Comparison of ENCODE assay signal across 23 cellular contexts in genomic region chr16:17552351-17552750, GRCh38.
DNase-seq lines count a peak whose midpoint lies in the region; ATAC-seq and TF ChIP-seq lines count a peak whose summit lies in the region.
"Had no signal": no experiment of that assay in that cellular context is flagged by ENCODE, and none has a peak within 500 bp of the region (broad histone marks: within the 10 kb centered on the region; RNA-seq: fewer than 3 reads in every experiment).

No MANE protein-coding gene starts in this region.

- H3K4me1 Mint-ChIP-seq in naive thymus-derived CD8-positive, alpha-beta T cell = peaks cover 0 to 1% (median 0%) of the 10 kb centered on the region in 4 donors

- dilution Hi-C loops in IMR-90 (cut with HindIII; ENCODE audit: low sequenced_read_pairs, unreplicated experiment) (no loop called here), mammary epithelial cell (cut with HindIII; ENCODE audit: low sequenced_read_pairs) (no loop called here)

- H3K4me2 ChIP-seq in IMR-90 (ENCODE audit: low read depth, low read length) = no peak overlapping the region
- peak overlapping the region; percentile 61 for H3K4me2 ChIP-seq in mammary epithelial cell (ENCODE audit: insufficient read depth, low read depth, low read length)

- H3K4me1 ChIP-seq in IMR-90 (ENCODE audit: control insufficient read depth, insufficient read depth, low read length) (peaks cover 3% of the 10 kb centered on the region), mammary epithelial cell (ENCODE audit: insufficient read depth, low read length) (peaks cover 65% of the 10 kb centered on the region), foreskin keratinocyte (peaks cover 49% of the 10 kb centered on the region)
- H3K4me1 ChIP-seq: HAP-1 had no signal

- H3K27me3 Mint-ChIP-seq in naive thymus-derived CD8-positive, alpha-beta T cell = peaks cover 2 to 17% (median 9%) of the 10 kb centered on the region in 5 donors

- H2BK20ac ChIP-seq in IMR-90 (ENCODE audit: low read depth, low read length) = no peak overlapping the region

- 93% methylated on average over 3 of the region's 5 CpGs; no CpG with 5 or more reads in 1 of the 2 experiments for WGBS in IMR-90 (ENCODE audit: extremely low coverage in 2 of 2, insufficient read length in 1 of 2), 2 experiments
- 2% methylated on average over 5 of the region's 5 CpGs for WGBS in mammary epithelial cell (ENCODE audit: low coverage, missing lambda C conversion rate)

- DNase-seq in IMR-90 (no peak), WERI-Rb-1 (peak; percentile 8), mammary epithelial cell (peak; percentile 89), foreskin keratinocyte (peak; percentile 91 to 94), omental fat pad (ENCODE audit: low spot score) (no peak), NCI-H748 treated with DMSO at 0.1 percent for 48 hours (lab: John Stamatoyannopoulos, UW) (no peak), ACHN (no peak)
- DNase-seq in naive thymus-derived CD8-positive, alpha-beta T cell = no peak
- DNase-seq: 8988T, Calu3, DMS153, DND-41, GOT3, KG1, NCI-H1048, NCI-H1417, NCI-H1694, NCI-H2081, NCI-H524 had no signal

- ATAC-seq in IMR-90 (ENCODE audit: low read depth) (no peak), foreskin keratinocyte (peak; percentile 56), omental fat pad (ENCODE audit: low FRiP score) (no peak)
- no peak for ATAC-seq in naive thymus-derived CD8-positive, alpha-beta T cell
- ATAC-seq: Panc1, SK-N-SH treated with all-trans-retinoic acid at 6 μM for 48 hours had no signal

- no peak overlapping the region for H3K14ac ChIP-seq in IMR-90 (replicated peaks; ENCODE audit: low read depth, low read length)

- no TSS peak for BruUV-seq in IMR-90 (replicated peaks; lab: Mats Ljungman, UMichigan)
- no TSS peak for BruUV-seq in mammary epithelial cell (replicated peaks; lab: Mats Ljungman, UMichigan)

- no peak for TF ChIP-seq POLR2A in IMR-90 (IDR thresholded peaks at IDR 0.05; ENCODE audit: low read depth, low read length)

- H3K9me3 ChIP-seq in IMR-90 (ENCODE audit: control insufficient read depth, insufficient read depth, low read length) (no peaks in the 10 kb centered on the region), WERI-Rb-1 (ENCODE audit: severe bottlenecking) (no peaks in the 10 kb centered on the region), mammary epithelial cell (replicated peaks; ENCODE audit: insufficient read depth, low read length) (no peaks in the 10 kb centered on the region)
- H3K9me3 ChIP-seq: HAP-1 had no signal

- H3K4me3 Mint-ChIP-seq in naive thymus-derived CD8-positive, alpha-beta T cell = no peak overlapping the region
- H3K4me3 Mint-ChIP-seq: HFFc6 had no signal

- no peaks in the 10 kb centered on the region for H3K9me3 Mint-ChIP-seq in naive thymus-derived CD8-positive, alpha-beta T cell
- H3K9me3 Mint-ChIP-seq: HFFc6 had no signal

- H3K56ac ChIP-seq in IMR-90 (ENCODE audit: extremely low read depth, insufficient read depth, low read length) = no peak overlapping the region

- intact Hi-C loops in IMR-90 (cut with micrococcal nuclease) (no loop called here), mammary epithelial cell (cut with micrococcal nuclease) (loop anchor here (2.0 to 10.0 kb wide), 2 partner anchors 82 to 282 kb away; partner anchors contain the start of gene XYLT1)

- 0 out of 2 replicates have a peak overlapping the region, but pooled peaks have one; percentile 29 for H2AK5ac ChIP-seq in IMR-90 (ENCODE audit: low read depth, low read length)

- H3K79me2 ChIP-seq in mammary epithelial cell (ENCODE audit: insufficient read depth, low read length) = no peaks in the 10 kb centered on the region

- in situ Hi-C loops in IMR-90 (cut with MboI; ENCODE audit: low sequenced_read_pairs) (no loop called here), mammary epithelial cell (cut with MboI; ENCODE audit: low sequenced_read_pairs in 2 of 2) (loop anchor here in 1 of 2 donors (5.0 kb wide), 2 partner anchors 80 kb away; partner anchors contain the start of gene XYLT1), ACHN (cut with HindIII; ENCODE audit: low pct_ligation_motif_present, low pct_unique_long_range_greater_than_20kb, low sequenced_read_pairs) (no loop called here)

- no peak overlapping the region for H2BK15ac ChIP-seq in IMR-90 (ENCODE audit: low read depth, low read length)

- no peak overlapping the region for H4K91ac ChIP-seq in IMR-90 (ENCODE audit: insufficient read depth, low read depth, low read length)

- no peak overlapping the region for H4K5ac ChIP-seq in IMR-90 (ENCODE audit: low read depth, low read length)

- no peaks in the 10 kb centered on the region for H3K27me3 ChIP-seq in IMR-90 (ENCODE audit: control insufficient read depth, insufficient read depth, low read length)
- H3K27me3 ChIP-seq in WERI-Rb-1 (ENCODE audit: insufficient read depth, low read depth, severe bottlenecking) = no peaks in the 10 kb centered on the region
- no peaks in the 10 kb centered on the region for H3K27me3 ChIP-seq in mammary epithelial cell (ENCODE audit: insufficient read depth, low read length)
- no peaks in the 10 kb centered on the region for H3K27me3 ChIP-seq in foreskin keratinocyte

- H3K9me1 ChIP-seq in IMR-90 (ENCODE audit: insufficient read depth, low read length) = peaks cover 9% of the 10 kb centered on the region

- TF ChIP-seq RAD21 in IMR-90 (IDR thresholded peaks at IDR 0.05; ENCODE audit: low read length) = no peak

- H4K20me1 ChIP-seq in IMR-90 (ENCODE audit: insufficient read depth, low read length) (no peaks in the 10 kb centered on the region), mammary epithelial cell (ENCODE audit: insufficient read depth, low read length) (no peaks in the 10 kb centered on the region)

- POLR2A ChIA-PET in IMR-90 (lab: Charles Lee; ENCODE audit: unreplicated experiment) = no interaction called here
- POLR2A ChIA-PET in naive thymus-derived CD8-positive, alpha-beta T cell (lab: Charles Lee) = no interaction called here

- H3K27ac ChIP-seq in IMR-90 (ENCODE audit: insufficient read depth, low read length) = no peak overlapping the region
- H3K27ac ChIP-seq in WERI-Rb-1 = no peak overlapping the region
- H3K27ac ChIP-seq in mammary epithelial cell (ENCODE audit: insufficient read depth, low read depth, low read length) = peak overlapping the region; percentile 78
- H3K27ac ChIP-seq in foreskin keratinocyte = peak overlapping the region; percentile 35

- H3K79me1 ChIP-seq in IMR-90 (ENCODE audit: low read depth in 1 of 2, low read length in 2 of 2) = no peaks in the 10 kb centered on the region; a peak in 1 of 4 replicates

- CTCF ChIA-PET in IMR-90 (lab: Yijun Ruan, JAX) = no interaction called here
- CTCF ChIA-PET in mammary epithelial cell (lab: Charles Lee; ENCODE audit: low non-redundant PET) = interaction anchor here (0.7 kb wide), 1 partner anchor 27 kb away, joined by 3 read pairs; no protein-coding TSS in a partner anchor

- H3K27ac Mint-ChIP-seq in naive thymus-derived CD8-positive, alpha-beta T cell = no peak overlapping the region

- no peak overlapping the region for H4K8ac ChIP-seq in IMR-90 (ENCODE audit: low read depth in 2 of 2, low read length in 2 of 2)

- H3K18ac ChIP-seq in IMR-90 (ENCODE audit: low read depth, low read length) = no peak overlapping the region

- TF ChIP-seq CTCF in IMR-90 (conservative IDR thresholded peaks at IDR 0.05; ENCODE audit: low read depth, low read length) (no peak), WERI-Rb-1 (IDR thresholded peaks at IDR 0.05; ENCODE audit: low read depth, low read length) (no peak), mammary epithelial cell (conservative IDR thresholded peaks at IDR 0.05 in 1 of 2, IDR thresholded peaks at IDR 0.05 in 1 of 2; ENCODE audit: extremely low read depth in 1 of 2, insufficient read depth in 1 of 2, low read depth in 1 of 2, low read length in 2 of 2) (no peak), foreskin keratinocyte (conservative IDR thresholded peaks at IDR 0.05) (no peak), omental fat pad (IDR thresholded peaks at IDR 0.05) (no peak)

- no peak overlapping the region for H2BK5ac ChIP-seq in IMR-90 (ENCODE audit: low read depth, low read length, poor library complexity, severe bottlenecking)

- H3K23ac ChIP-seq in IMR-90 (ENCODE audit: low read depth, low read length) = no peak overlapping the region

- H2AK9ac ChIP-seq in IMR-90 (replicated peaks; ENCODE audit: low read depth, low read length, poor library complexity) = no peak overlapping the region

- no peak overlapping the region for H3K4ac ChIP-seq in IMR-90 (ENCODE audit: low read depth, low read length)

- H2BK120ac ChIP-seq in IMR-90 (ENCODE audit: low read depth, low read length) = no peak overlapping the region

- H3K36me3 Mint-ChIP-seq in naive thymus-derived CD8-positive, alpha-beta T cell = no peaks in the 10 kb centered on the region

- H3K9ac ChIP-seq in IMR-90 (ENCODE audit: low read depth, low read length) = no peak overlapping the region
- peak overlapping the region; percentile 25 for H3K9ac ChIP-seq in mammary epithelial cell (ENCODE audit: insufficient read depth, low read length)

- H2AFZ ChIP-seq in IMR-90 (replicated peaks; ENCODE audit: low read length, poor library complexity) = no peak overlapping the region
- peak overlapping the region; percentile 29 for H2AFZ ChIP-seq in mammary epithelial cell (ENCODE audit: low read depth, low read length)

- H3K4me3 ChIP-seq in IMR-90 (ENCODE audit: insufficient read depth, low read depth, low read length) = no peak overlapping the region
- no peak overlapping the region for H3K4me3 ChIP-seq in WERI-Rb-1 (ENCODE audit: low read depth, low read length)
- H3K4me3 ChIP-seq in mammary epithelial cell (replicated peaks in 1 of 3; ENCODE audit: insufficient read depth in 1 of 3, low read depth in 2 of 3, low read length in 3 of 3) = no peak overlapping the region
- H3K4me3 ChIP-seq: HAP-1 had no signal

- H3K36me3 ChIP-seq in IMR-90 (ENCODE audit: control insufficient read depth, insufficient read depth, low read length) = no peaks in the 10 kb centered on the region
- H3K36me3 ChIP-seq in WERI-Rb-1 = no peaks in the 10 kb centered on the region
- no peaks in the 10 kb centered on the region for H3K36me3 ChIP-seq in mammary epithelial cell (ENCODE audit: insufficient read depth, low read length)
- H3K36me3 ChIP-seq: HAP-1 had no signal

TF ChIP-seq in IMR-90, 13 proteins besides CTCF, POLR2A, EP300 and RAD21:
- TF ChIP-seq ELK1 (IDR thresholded peaks at IDR 0.05; ENCODE audit: borderline replicate concordance, low read depth, low read length) (no peak), MAFK (IDR thresholded peaks at IDR 0.05; ENCODE audit: low read depth, low read length) (no peak), CEBPB (IDR thresholded peaks at IDR 0.05; ENCODE audit: low read depth, low read length) (no peak)

Comparison
In these comparisons a context has a peak if more than half of its experiments do, and no peak if none do; other contexts are left out.
1. DNase-seq: peak in WERI-Rb-1 (single experiment), mammary epithelial cell (single experiment) and foreskin keratinocyte (2 of 2); none in IMR-90 (single experiment), omental fat pad (single experiment), NCI-H748 treated with DMSO at 0.1 percent for 48 hours (single experiment), ACHN (single experiment) and naive thymus-derived CD8-positive, alpha-beta T cell (0 of 10).
2. H3K27ac ChIP-seq: peak in mammary epithelial cell (single experiment) and foreskin keratinocyte (single experiment); none in IMR-90 (single experiment) and WERI-Rb-1 (single experiment).